Comparison of ENCODE assay signal across 18 cellular contexts in the genomic region with DNA sequence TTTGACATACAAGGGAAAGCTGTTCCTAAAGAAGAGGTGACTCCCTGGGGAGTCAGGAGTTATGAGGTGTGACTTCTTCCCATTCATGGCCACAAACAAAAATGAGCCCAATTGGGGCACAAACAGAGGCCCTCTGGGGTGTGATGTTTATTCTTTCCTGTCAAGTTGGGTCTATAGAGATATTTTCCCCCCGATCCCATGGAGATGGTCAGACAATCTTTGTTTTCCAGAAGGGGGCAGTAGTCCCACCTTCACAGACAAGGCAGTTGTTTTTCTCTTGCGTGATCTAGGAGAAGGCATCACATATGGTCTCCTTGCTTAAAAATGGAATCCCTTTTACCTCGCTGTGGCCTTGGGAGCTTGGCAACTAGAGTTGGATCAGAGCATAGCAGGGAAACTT.
A peak's percentile ranks its signal among the peaks of the same experiment; 100 is the strongest.
DNase-seq lines count a peak whose midpoint lies in the region; ATAC-seq and TF ChIP-seq lines count a peak whose summit lies in the region.
"Had no signal": no experiment of that assay in that cellular context is flagged by ENCODE, and none has a peak within 500 bp of the region (broad histone marks: within the 10 kb centered on the region; RNA-seq: fewer than 3 reads in every experiment).

No MANE protein-coding gene starts in this region.

- no peak overlapping the region for H3K27ac Mint-ChIP-seq in Calu3 (ENCODE audit: unreplicated experiment)
- H3K27ac Mint-ChIP-seq: naive B cell; stimulated activated memory B cell treated with anti-CD40 and anti-IgM and Interleukin-4, amounts not matched to agents 10 μg/mL and 1 μg/mL and 100 μg/mL, for 72 hours had no signal

- H3K27me3 ChIP-seq in foreskin keratinocyte (peaks cover 16% of the 10 kb centered on the region), dorsolateral prefrontal cortex (peaks cover 0 to 4% (median 0%) of the 10 kb centered on the region in 45 donors)
- H3K27me3 ChIP-seq: BLaER1 treated with 17β-estradiol and CSF1 and Interleukin-3, amounts not matched to agents 10 nM and 100 nM; gastrocnemius medialis; tibial nerve had no signal

- CTCF ChIA-PET in Calu3 (lab: Charles Lee), result interaction anchor here (0.6 kb wide), 1 partner anchor 937 kb away, joined by 3 read pairs; no protein-coding TSS in a partner anchor

- no peaks in the 10 kb centered on the region for H3K4me1 Mint-ChIP-seq in Calu3 (ENCODE audit: low read depth, unreplicated experiment)
- H3K4me1 Mint-ChIP-seq: naive B cell; stimulated activated memory B cell treated with anti-CD40 and anti-IgM and Interleukin-4, amounts not matched to agents 10 μg/mL and 1 μg/mL and 100 μg/mL, for 72 hours had no signal

- H3K4me3 Mint-ChIP-seq in Calu3 (ENCODE audit: low read depth, unreplicated experiment), result no peak overlapping the region
- H3K4me3 Mint-ChIP-seq: naive B cell; stimulated activated memory B cell treated with anti-CD40 and anti-IgM and Interleukin-4, amounts not matched to agents 10 μg/mL and 1 μg/mL and 100 μg/mL, for 72 hours had no signal

- intact Hi-C loops in Calu3 (cut with micrococcal nuclease; ENCODE audit: unreplicated experiment) (no loop called here), dorsolateral prefrontal cortex (cut with DNase I) (loop anchor here in 1 of 2 donors (10.0 kb wide), 1 partner anchor 353 kb away; no protein-coding TSS in a partner anchor)

- in situ Hi-C loops in SK-MEL-5 (cut with HindIII; ENCODE audit: low pct_unique_long_range_greater_than_20kb, low sequenced_read_pairs), result loop anchor here (25.0 kb wide), 1 partner anchor 350 kb away; no protein-coding TSS in a partner anchor

- ATAC-seq in foreskin keratinocyte, result no peak
- ATAC-seq: gastrocnemius medialis; left ventricle myocardium superior; Right ventricle myocardium inferior; stimulated activated memory B cell treated with anti-CD40 and anti-IgM and Interleukin-4, amounts not matched to agents 10 μg/mL and 1 μg/mL and 100 μg/mL, for 72 hours had no signal

- TF ChIP-seq CTCF in Calu3 (IDR thresholded peaks at IDR 0.05; ENCODE audit: unreplicated experiment) (peak; percentile 60), foreskin keratinocyte (conservative IDR thresholded peaks at IDR 0.05) (peak; percentile 28), dorsolateral prefrontal cortex (IDR thresholded peaks at IDR 0.05 in 54 of 56, conservative IDR thresholded peaks at IDR 0.05 in 2 of 56; ENCODE audit: low read depth in 1 of 56, partially characterized antibody in 56 of 56) (no peak)

- H3K9me3 Mint-ChIP-seq in Calu3 (ENCODE audit: low read depth, unreplicated experiment), result no peaks in the 10 kb centered on the region
- H3K9me3 Mint-ChIP-seq: stimulated activated memory B cell treated with anti-CD40 and anti-IgM and Interleukin-4, amounts not matched to agents 10 μg/mL and 1 μg/mL and 100 μg/mL, for 72 hours had no signal

- H3K27me3 Mint-ChIP-seq in Calu3 (ENCODE audit: unreplicated experiment), result peaks cover 19% of the 10 kb centered on the region

- H3K27ac ChIP-seq in foreskin keratinocyte (no peak overlapping the region), dorsolateral prefrontal cortex (no peak overlapping the region)
- H3K27ac ChIP-seq: BLaER1 treated with 17β-estradiol and CSF1 and Interleukin-3, amounts not matched to agents 10 nM and 100 nM; gastrocnemius medialis; tibial nerve had no signal

- no peak overlapping the region for H3K4me3 ChIP-seq in dorsolateral prefrontal cortex
- H3K4me3 ChIP-seq: BLaER1 treated with 17β-estradiol and CSF1 and Interleukin-3, amounts not matched to agents 10 nM and 100 nM; gastrocnemius medialis; MG63; tibial nerve had no signal

- no TSS peak for BruUV-seq in Calu3 (replicated peaks; lab: Mats Ljungman, UMichigan)

- no peaks in the 10 kb centered on the region for H3K36me3 Mint-ChIP-seq in Calu3 (ENCODE audit: insufficient read depth, unreplicated experiment)
- H3K36me3 Mint-ChIP-seq: stimulated activated memory B cell treated with anti-CD40 and anti-IgM and Interleukin-4, amounts not matched to agents 10 μg/mL and 1 μg/mL and 100 μg/mL, for 72 hours had no signal

- DNase-seq in Calu3, result no peak
- DNase-seq in HCEC 1CT, result peak; percentile 45
- peak; percentile 60 for DNase-seq in SK-MEL-5 (ENCODE audit: low read depth, low spot score)
- DNase-seq in foreskin keratinocyte, result no peak
- no peak for DNase-seq in GF-D8 (lab: John Stamatoyannopoulos, UW)
- DNase-seq in hippocampal formation (lab: John Stamatoyannopoulos, UW), result no peak
- no peak for DNase-seq in dorsolateral prefrontal cortex
- DNase-seq: activated effector memory CD4-positive, alpha-beta T cell treated with Interleukin-2 at 50 U/mL for 16 hours; amygdala; DND-41; gastrocnemius medialis; left ventricle myocardium superior; MG63; naive B cell had no signal

- H3K4me1 ChIP-seq in foreskin keratinocyte, result no peaks in the 10 kb centered on the region
- H3K4me1 ChIP-seq: gastrocnemius medialis, tibial nerve had no signal

Comparison
In these comparisons a context has a peak if more than half of its experiments do, and no peak if none do; other contexts are left out.
1. DNase-seq: peak in HCEC 1CT (single experiment) and SK-MEL-5 (single experiment); none in Calu3 (single experiment), foreskin keratinocyte (0 of 2), GF-D8 (single experiment), hippocampal formation (0 of 2) and dorsolateral prefrontal cortex (0 of 10).
2. CTCF ChIP-seq: peak in Calu3 (single experiment) and foreskin keratinocyte (single experiment); none in dorsolateral prefrontal cortex (0 of 56).